ENCODE assay signal across 19 cellular contexts in the genomic region with DNA sequence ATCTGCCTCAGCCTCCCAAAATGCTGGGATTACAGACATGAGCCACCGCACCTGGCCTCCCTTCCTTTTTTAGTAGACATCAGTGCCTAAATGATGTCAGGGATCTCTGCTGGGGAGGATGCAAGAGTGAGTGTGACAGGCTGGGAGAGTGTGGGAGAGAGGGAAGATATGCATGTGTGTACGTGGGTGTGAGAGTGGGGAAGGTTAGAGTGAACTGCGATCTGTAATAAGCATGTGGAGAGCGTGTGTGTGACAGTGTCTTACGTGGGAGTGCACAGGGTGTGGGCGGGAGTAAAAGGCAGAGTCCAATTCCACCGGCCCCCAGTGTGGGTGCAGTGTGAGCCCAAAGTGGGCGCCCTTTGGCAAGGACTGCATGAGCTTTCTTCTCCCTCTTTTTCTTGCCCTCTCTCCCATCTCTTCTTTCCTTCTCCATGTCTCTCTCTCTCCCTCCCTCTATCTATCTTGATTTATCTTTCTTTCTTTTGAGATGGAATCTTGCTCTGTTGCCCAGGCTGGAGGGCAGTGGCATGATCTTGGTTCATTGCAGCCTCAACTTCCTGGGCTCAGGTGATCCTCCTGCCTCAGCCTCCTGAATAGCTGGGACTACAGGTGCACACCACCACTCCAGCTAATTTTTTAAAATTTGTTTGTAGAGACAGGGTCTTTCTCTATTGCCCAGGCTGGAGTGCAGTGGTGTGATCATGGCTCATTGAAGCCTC. TPM values are rescaled to one million over a fixed set of nuclear protein-coding genes. Genes with fewer than 3 reads are reported as not detected.
DNase-seq lines count a peak whose midpoint lies in the region; ATAC-seq, FAIRE-seq and TF ChIP-seq lines count a peak whose summit lies in the region.
"Had no signal": no experiment of that assay in that cellular context is flagged by ENCODE, and none has a peak within 500 bp of the region (broad histone marks: within the 10 kb centered on the region; RNA-seq: fewer than 3 reads in every experiment).

No MANE protein-coding gene starts in this region.

- no peaks in the 10 kb centered on the region for H3K36me3 Mint-ChIP-seq in natural killer cell treated with Interleukin-12 subunit alpha and Interleukin-12 subunit beta and Interleukin-15 and Interleukin-18, amount 100 ng/mL, for 72 hours
- H3K36me3 Mint-ChIP-seq in natural killer cell = no peaks in the 10 kb centered on the region
- H3K36me3 Mint-ChIP-seq in neural progenitor cell = no peaks in the 10 kb centered on the region
- H3K36me3 Mint-ChIP-seq: CD4-positive, alpha-beta memory T cell had no signal

- H2BK15ac ChIP-seq in H1 (ENCODE audit: low read length) = no peak overlapping the region

- WGBS in H1 (ENCODE audit: extremely low coverage in 1 of 2, insufficient coverage in 1 of 2, insufficient read length in 1 of 2, insufficient replicate concordance in 2 of 2, low coverage in 1 of 2, low lambda C conversion rate in 2 of 2, missing lambda C conversion rate in 1 of 2), 2 experiments = 89% methylated on average over 8 of the region's 8 CpGs; no CpG with 5 or more reads in 1 of the 2 experiments
- WGBS in adrenal gland, 4 donors = 48 to 70% (median 66%) methylated on average over 8 of the region's 8 CpGs

- no peaks in the 10 kb centered on the region for H3K36me3 ChIP-seq in H1 (ENCODE audit: control insufficient read depth in 2 of 4, insufficient read depth in 4 of 4, low read length in 3 of 4)
- no peaks in the 10 kb centered on the region for H3K36me3 ChIP-seq in neural progenitor cell
- no peaks in the 10 kb centered on the region for H3K36me3 ChIP-seq in adrenal gland (replicated peaks in 1 of 2)
- H3K36me3 ChIP-seq: BE2C had no signal

- H4K91ac ChIP-seq in H1 (replicated peaks; ENCODE audit: insufficient read length, low read length) = no peak overlapping the region

- no peak overlapping the region for H2BK5ac ChIP-seq in H1 (ENCODE audit: low read depth, low read length)

- CTCF ChIA-PET in H1 (lab: Charles Lee; ENCODE audit: partially characterized antibody) = interaction anchor here (0.8 to 1.8 kb wide), 5 partner anchors 32 to 112 kb away, joined by 3 to 4 read pairs (median 3); no protein-coding TSS in a partner anchor

- H3K4me3 ChIP-seq in H1 (ENCODE audit: extremely low read depth in 1 of 4, insufficient read depth in 2 of 4, low read depth in 3 of 4, low read length in 4 of 4) (no peak overlapping the region), neural progenitor cell (no peak overlapping the region), adrenal gland (no peak overlapping the region)
- H3K4me3 ChIP-seq: GM12878 had no signal

- no peak overlapping the region for H2BK12ac ChIP-seq in H1 (ENCODE audit: low read depth, low read length)

- no peak overlapping the region for H3K23ac ChIP-seq in H1 (ENCODE audit: insufficient read length)

- peaks cover 0 to 8% of the 10 kb centered on the region in 2 donors for H3K4me1 Mint-ChIP-seq in natural killer cell treated with Interleukin-12 subunit alpha and Interleukin-12 subunit beta and Interleukin-15 and Interleukin-18, amount 100 ng/mL, for 72 hours (ENCODE audit: low read depth in 2 of 2)
- peaks cover 0 to 9% of the 10 kb centered on the region in 2 donors for H3K4me1 Mint-ChIP-seq in natural killer cell
- peaks cover 45% of the 10 kb centered on the region for H3K4me1 Mint-ChIP-seq in neural progenitor cell

- H2BK20ac ChIP-seq in H1 (ENCODE audit: low read length) = no peak overlapping the region

- peaks cover 8% of the 10 kb centered on the region; the same call in 1 of the 2 replicates for H3K23me2 ChIP-seq in H1 (ENCODE audit: low read depth, low read length)

- H3K4me1 ChIP-seq in H1 (replicated peaks in 1 of 4; ENCODE audit: control insufficient read depth in 3 of 4, insufficient read depth in 4 of 4, low read length in 3 of 4) = peaks cover 0 to 12% (median 7%) of the 10 kb centered on the region in 4 experiments; a peak in 5 of 7 replicates
- H3K4me1 ChIP-seq in neural progenitor cell = peaks cover 12% of the 10 kb centered on the region
- H3K4me1 ChIP-seq in adrenal gland (replicated peaks in 1 of 2) = peaks cover 0 to 7% of the 10 kb centered on the region in 2 donors
- H3K4me1 ChIP-seq: BE2C had no signal

- intact Hi-C loops in natural killer cell (cut with micrococcal nuclease) = no loop called here
- intact Hi-C loops in adrenal gland (cut with DNase I) = no loop called here

- H3K9me3 ChIP-seq in H1 (ENCODE audit: insufficient read depth in 2 of 2, low read depth in 1 of 2, low read length in 1 of 2) (no peaks in the 10 kb centered on the region), neural progenitor cell (ENCODE audit: low read depth) (no peaks in the 10 kb centered on the region), adrenal gland (replicated peaks in 1 of 3) (no peaks in the 10 kb centered on the region)
- H3K9me3 ChIP-seq: BE2C had no signal

- H2BK120ac ChIP-seq in H1 (replicated peaks; ENCODE audit: low read depth, low read length) = no peak overlapping the region

- H3K27ac ChIP-seq in H1 (ENCODE audit: low read depth, low read length) = no peak overlapping the region
- H3K27ac ChIP-seq in neural progenitor cell = no peak overlapping the region
- H3K27ac ChIP-seq in adrenal gland = no peak overlapping the region
- H3K27ac ChIP-seq: C4-2B, HL-60 had no signal

- H3F3A ChIP-seq in neural progenitor cell (ENCODE audit: low read depth) = peaks cover 29% of the 10 kb centered on the region

- no peak for ATAC-seq in natural killer cell treated with Interleukin-12 subunit alpha and Interleukin-12 subunit beta and Interleukin-15 and Interleukin-18, amount 100 ng/mL, for 72 hours
- ATAC-seq in natural killer cell (no peak), SK-N-SH treated with all-trans-retinoic acid at 6 μM for 48 hours (no peak)
- ATAC-seq: GM12878, HCT116 had no signal

- no peak for FAIRE-seq in H1 (lab: Jason Lieb, UNC)
- FAIRE-seq in RCC 7860 (lab: Jason Lieb, UNC) = no peak
- FAIRE-seq: GM12878, GM18507, H54 had no signal

- no peak overlapping the region for H3K27ac Mint-ChIP-seq in natural killer cell treated with Interleukin-12 subunit alpha and Interleukin-12 subunit beta and Interleukin-15 and Interleukin-18, amount 100 ng/mL, for 72 hours
- H3K27ac Mint-ChIP-seq in natural killer cell = no peak overlapping the region
- peak overlapping the region; percentile 39 for H3K27ac Mint-ChIP-seq in neural progenitor cell
- H3K27ac Mint-ChIP-seq: CD4-positive, alpha-beta memory T cell had no signal

- H4K8ac ChIP-seq in H1 (ENCODE audit: extremely low read depth, insufficient read depth, low read length) = no peak overlapping the region

- H2AK5ac ChIP-seq in H1 (ENCODE audit: low read depth, low read length) = peak overlapping the region; percentile 75; the same call in 1 of the 2 replicates

- TF ChIP-seq RAD21 in H1 (IDR thresholded peaks at IDR 0.05 in 1 of 2, conservative IDR thresholded peaks at IDR 0.05 in 1 of 2; ENCODE audit: low read depth in 2 of 2, low read length in 2 of 2) = no peak

- H3K27me3 Mint-ChIP-seq in natural killer cell treated with Interleukin-12 subunit alpha and Interleukin-12 subunit beta and Interleukin-15 and Interleukin-18, amount 100 ng/mL, for 72 hours = peaks cover 43 to 53% of the 10 kb centered on the region in 2 donors
- H3K27me3 Mint-ChIP-seq in natural killer cell (ENCODE audit: low read depth in 2 of 2) (peaks cover 32 to 62% of the 10 kb centered on the region in 2 donors), neural progenitor cell (ENCODE audit: insufficient read depth, low read depth) (peaks cover 23% of the 10 kb centered on the region)

- H3K4ac ChIP-seq in H1 (replicated peaks; ENCODE audit: insufficient read length, low read depth, low read length) = no peak overlapping the region

- TF ChIP-seq EP300 in H1 (IDR thresholded peaks at IDR 0.05; ENCODE audit: borderline replicate concordance in 1 of 2, low read depth in 2 of 2, low read length in 2 of 2) = no peak

- no peak overlapping the region for H3K56ac ChIP-seq in H1 (replicated peaks; ENCODE audit: insufficient read length, low read depth, low read length)

- H3K4me3 Mint-ChIP-seq in natural killer cell treated with Interleukin-12 subunit alpha and Interleukin-12 subunit beta and Interleukin-15 and Interleukin-18, amount 100 ng/mL, for 72 hours = no peak overlapping the region
- H3K4me3 Mint-ChIP-seq in natural killer cell = no peak overlapping the region
- H3K4me3 Mint-ChIP-seq in neural progenitor cell = peak overlapping the region; percentile 48

- H4K5ac ChIP-seq in H1 (ENCODE audit: insufficient read length, low read depth, low read length) = no peak overlapping the region

- H3K27me3 ChIP-seq in H1 (replicated peaks in 1 of 4; ENCODE audit: control insufficient read depth in 3 of 4, extremely low read depth in 1 of 4, insufficient read depth in 3 of 4, low read length in 3 of 4) = peaks cover 3 to 36% (median 29%) of the 10 kb centered on the region in 4 experiments
- peaks cover 94% of the 10 kb centered on the region for H3K27me3 ChIP-seq in neural progenitor cell
- H3K27me3 ChIP-seq in adrenal gland = peaks cover 58% of the 10 kb centered on the region
- H3K27me3 ChIP-seq: BE2C had no signal

- no peak overlapping the region for H3K18ac ChIP-seq in H1 (ENCODE audit: extremely low read depth, low read length)

- H3K14ac ChIP-seq in H1 (ENCODE audit: insufficient read length) = no peak overlapping the region

- no peaks in the 10 kb centered on the region for H3K9me3 Mint-ChIP-seq in natural killer cell treated with Interleukin-12 subunit alpha and Interleukin-12 subunit beta and Interleukin-15 and Interleukin-18, amount 100 ng/mL, for 72 hours
- H3K9me3 Mint-ChIP-seq in natural killer cell (no peaks in the 10 kb centered on the region), neural progenitor cell (no peaks in the 10 kb centered on the region)
- H3K9me3 Mint-ChIP-seq: CD4-positive, alpha-beta memory T cell had no signal

- H3K9ac ChIP-seq in H1 (replicated peaks in 1 of 4; ENCODE audit: extremely low read depth in 1 of 4, low read depth in 3 of 4, low read length in 3 of 4) (no peak overlapping the region), neural progenitor cell (no peak overlapping the region)

- POLR2A ChIA-PET in H1 (lab: Charles Lee; ENCODE audit: partially characterized antibody) = interaction anchor here (1.0 kb wide), 1 partner anchor 8 kb away, joined by 4 read pairs; no protein-coding TSS in a partner anchor

- TF ChIP-seq CTCF in natural killer cell (IDR thresholded peaks at IDR 0.05) = no peak
- no peak for TF ChIP-seq CTCF in H1 (IDR thresholded peaks at IDR 0.05; ENCODE audit: control extremely low read depth in 1 of 3, insufficient read depth in 1 of 3, low read depth in 1 of 3, low read length in 3 of 3)
- TF ChIP-seq CTCF in neural progenitor cell (IDR thresholded peaks at IDR 0.05) = no peak
- no peak for TF ChIP-seq CTCF in adrenal gland (IDR thresholded peaks at IDR 0.05)

- H3K79me2 ChIP-seq in H1 (ENCODE audit: control insufficient read depth in 1 of 2, insufficient read depth in 2 of 2, low read length in 2 of 2) = no peaks in the 10 kb centered on the region
- no peaks in the 10 kb centered on the region for H3K79me2 ChIP-seq in neural progenitor cell (ENCODE audit: low read depth)

- DNase-seq in natural killer cell treated with Interleukin-12 subunit alpha and Interleukin-12 subunit beta and Interleukin-15 and Interleukin-18, amount 100 ng/mL, for 72 hours (ENCODE audit: low spot score) = peak; percentile 10
- DNase-seq in natural killer cell = no peak
- DNase-seq in H1 (ENCODE audit: low read depth in 1 of 2, low spot score in 2 of 2) = no peak
- no peak for DNase-seq in neural progenitor cell (ENCODE audit: low spot score)
- no peak for DNase-seq in adrenal gland
- DNase-seq in central memory CD4-positive, alpha-beta T cell = no peak
- DNase-seq in RCC 7860 (ENCODE audit: low spot score) = no peak
- DNase-seq: BE2C; CD4-positive, alpha-beta memory T cell; DMS79 had no signal

- H4K20me1 ChIP-seq in H1 (replicated peaks in 1 of 2; ENCODE audit: control insufficient read depth in 1 of 2, insufficient read depth in 2 of 2, low read length in 2 of 2) (peaks cover 0 to 1% of the 10 kb centered on the region in 2 experiments), neural progenitor cell (ENCODE audit: low read depth) (peaks cover 3% of the 10 kb centered on the region)

- H2AFZ ChIP-seq in H1 (ENCODE audit: low read length) (no peak overlapping the region), neural progenitor cell (replicated peaks) (no peak overlapping the region)

- H3K4me2 ChIP-seq in H1 (ENCODE audit: insufficient read depth in 1 of 2, low read depth in 2 of 2, low read length in 2 of 2) (no peak overlapping the region), neural progenitor cell (no peak overlapping the region)

- no peaks in the 10 kb centered on the region for H3K79me1 ChIP-seq in H1 (ENCODE audit: low read depth, low read length)

- TF ChIP-seq POLR2A in H1 (IDR thresholded peaks at IDR 0.05; ENCODE audit: control extremely low read depth in 1 of 2, low read depth in 2 of 2, low read length in 2 of 2) (no peak), adrenal gland (IDR thresholded peaks at IDR 0.05) (no peak)

RNA-seq across cellular contexts. Expression of a gene that starts 0.9 kb away (rescaled TPM):
- total RNA-seq in natural killer cell treated with Interleukin-12 subunit alpha and Interleukin-12 subunit beta and Interleukin-15 and Interleukin-18, amount 100 ng/mL, for 72 hours = not detected
- total RNA-seq in natural killer cell = under 1 TPM in 1 of 3 donors, not detected in 2; 0.93 TPM
- 0.40 and 1.4 TPM in 2 replicates for total RNA-seq in H1 (2021; fragmentation: NEBNext Ultra II Directional; extraction: Animal tissue kit (Norgen Biotek cat#: 25700))
- polyA plus RNA-seq in H1 (2011; rRNA removed) = 1.3 and 1.9 TPM in 2 replicates
- 2.6 TPM for polyA plus RNA-seq in H1 (2011; cell fraction: cytosol; rRNA removed)
- polyA plus RNA-seq in H1 (2011; cell fraction: nucleus; rRNA removed) = 8.1 TPM
- polyA plus RNA-seq in H1 (2012, experiment 1 of 2) = 0.87 to 1.9 TPM (median 1.4 TPM) in 4 replicates
- polyA plus RNA-seq in H1 (2012, experiment 2 of 2) = 0.34 TPM
- 0.69 TPM for polyA plus RNA-seq in H1 (2013, experiment 1 of 2)
- polyA plus RNA-seq in H1 (2013, experiment 2 of 2) = 0.68 TPM
- 0.63 and 0.73 TPM in 2 replicates for polyA minus RNA-seq in H1 (2011; rRNA and poly(A)+ RNA removed)
- polyA minus RNA-seq in H1 (2011; cell fraction: cytosol; rRNA and poly(A)+ RNA removed) = 0.73 TPM
- polyA minus RNA-seq in H1 (2011; cell fraction: nucleus; rRNA and poly(A)+ RNA removed) = 1.7 TPM
- total RNA-seq in neural progenitor cell (ENCODE audit: low replicate concordance) = 0.40 and 0.62 TPM in 2 replicates
- under 1 TPM in 1 of 8 donors, not detected in 7; 0.31 TPM for total RNA-seq in adrenal gland
- not detected for polyA plus RNA-seq in adrenal gland
- total RNA-seq: A172; CD4-positive, alpha-beta memory T cell; G401; GM12878 had no signal
- polyA plus RNA-seq: CD4-positive, alpha-beta memory T cell; GM12878 had no signal

RNA-seq across cellular contexts. Expression of a gene that starts 3.5 kb away (rescaled TPM):
- 1 to 10 TPM; 1.3 to 2.2 TPM for total RNA-seq in natural killer cell treated with Interleukin-12 subunit alpha and Interleukin-12 subunit beta and Interleukin-15 and Interleukin-18, amount 100 ng/mL, for 72 hours
- total RNA-seq in natural killer cell = under 1 TPM in 1 of 3 donors, not detected in 2; 0.27 TPM
- total RNA-seq in H1 (2021; fragmentation: NEBNext Ultra II Directional; extraction: Animal tissue kit (Norgen Biotek cat#: 25700)) = 4.6 TPM in 2 replicates
- polyA plus RNA-seq in H1 (2011; rRNA removed) = 2.4 and 3.3 TPM in 2 replicates
- 2.6 TPM for polyA plus RNA-seq in H1 (2011; cell fraction: cytosol; rRNA removed)
- polyA plus RNA-seq in H1 (2011; cell fraction: nucleus; rRNA removed) = 7.0 TPM
- 3.4 to 4.7 TPM (median 4.0 TPM) in 4 replicates for polyA plus RNA-seq in H1 (2012, experiment 1 of 2)
- polyA plus RNA-seq in H1 (2012, experiment 2 of 2) = 2.8 TPM
- polyA plus RNA-seq in H1 (2013, experiment 1 of 2) = 4.8 TPM
- 4.4 TPM for polyA plus RNA-seq in H1 (2013, experiment 2 of 2)
- polyA minus RNA-seq in H1 (2011; rRNA and poly(A)+ RNA removed) = 1.2 and 2.4 TPM in 2 replicates
- polyA minus RNA-seq in H1 (2011; cell fraction: cytosol; rRNA and poly(A)+ RNA removed) = 2.2 TPM
- 1.7 TPM for polyA minus RNA-seq in H1 (2011; cell fraction: nucleus; rRNA and poly(A)+ RNA removed)
- 2.4 and 5.5 TPM in 2 replicates for total RNA-seq in neural progenitor cell (ENCODE audit: low replicate concordance)
- under 1 TPM in 3 of 8 donors, not detected in 5; 0.08 to 0.32 (median 0.14) TPM for total RNA-seq in adrenal gland
- polyA plus RNA-seq in adrenal gland = under 1 TPM; 0.03 to 0.24 (median 0.15) TPM
- total RNA-seq: CD4-positive, alpha-beta memory T cell; GM12878 had no signal

RNA-seq across cellular contexts. Expression of a gene that starts 15.2 kb away (rescaled TPM):
- total RNA-seq in natural killer cell treated with Interleukin-12 subunit alpha and Interleukin-12 subunit beta and Interleukin-15 and Interleukin-18, amount 100 ng/mL, for 72 hours = 1 to 10 TPM; 1.9 TPM
- total RNA-seq in natural killer cell (not detected), neural progenitor cell (ENCODE audit: low replicate concordance) (89.5 and 191 TPM in 2 replicates), adrenal gland (10 to 100 TPM in 3 of 8 donors, 1 to 10 TPM in 5; 1.0 to 68.7 (median 7.4) TPM)
- 22.0 and 22.2 TPM in 2 replicates for total RNA-seq in H1 (2021; fragmentation: NEBNext Ultra II Directional; extraction: Animal tissue kit (Norgen Biotek cat#: 25700))
- polyA plus RNA-seq in H1 (2011; rRNA removed) (19.9 and 32.4 TPM in 2 replicates), adrenal gland (100 to 1,000 TPM in 1 of 3 donors, 10 to 100 TPM in 2; 77.4 to 278 (median 89.7) TPM)
- 18.3 TPM for polyA plus RNA-seq in H1 (2011; cell fraction: cytosol; rRNA removed)
- 37.2 TPM for polyA plus RNA-seq in H1 (2011; cell fraction: nucleus; rRNA removed)
- polyA plus RNA-seq in H1 (2012, experiment 1 of 2) = 18.3 to 26.1 TPM (median 22.6 TPM) in 4 replicates
- 52.7 TPM for polyA plus RNA-seq in H1 (2012, experiment 2 of 2)
- polyA plus RNA-seq in H1 (2013, experiment 1 of 2) = 43.9 TPM
- polyA plus RNA-seq in H1 (2013, experiment 2 of 2) = 44.0 TPM
- 8.1 and 9.1 TPM in 2 replicates for polyA minus RNA-seq in H1 (2011; rRNA and poly(A)+ RNA removed)
- polyA minus RNA-seq in H1 (2011; cell fraction: cytosol; rRNA and poly(A)+ RNA removed) = 8.1 TPM
- polyA minus RNA-seq in H1 (2011; cell fraction: nucleus; rRNA and poly(A)+ RNA removed) = 9.3 TPM
- total RNA-seq: CD4-positive, alpha-beta memory T cell had no signal

RNA-seq across cellular contexts. Expression of a gene that starts 40.6 kb away (rescaled TPM):
- not detected for total RNA-seq in natural killer cell treated with Interleukin-12 subunit alpha and Interleukin-12 subunit beta and Interleukin-15 and Interleukin-18, amount 100 ng/mL, for 72 hours
- total RNA-seq in natural killer cell = not detected
- total RNA-seq in H1 (2021; fragmentation: NEBNext Ultra II Directional; extraction: Animal tissue kit (Norgen Biotek cat#: 25700)) = not detected in 2 replicates
- polyA plus RNA-seq in H1 (2011; rRNA removed) = not detected in 2 replicates
- 0.37 TPM for polyA plus RNA-seq in H1 (2011; cell fraction: cytosol; rRNA removed)
- 0.10 TPM for polyA plus RNA-seq in H1 (2011; cell fraction: nucleus; rRNA removed)
- polyA plus RNA-seq in H1 (2012, experiment 1 of 2) = not detected in 4 replicates
- not detected for polyA plus RNA-seq in H1 (2012, experiment 2 of 2)
- polyA plus RNA-seq in H1 (2013, experiment 1 of 2) = not detected
- polyA plus RNA-seq in H1 (2013, experiment 2 of 2) = not detected
- polyA minus RNA-seq in H1 (2011; rRNA and poly(A)+ RNA removed) = not detected in 2 replicates
- polyA minus RNA-seq in H1 (2011; cell fraction: cytosol; rRNA and poly(A)+ RNA removed) = not detected
- polyA minus RNA-seq in H1 (2011; cell fraction: nucleus; rRNA and poly(A)+ RNA removed) = not detected
- total RNA-seq in neural progenitor cell (ENCODE audit: low replicate concordance) = not detected in 2 replicates
- total RNA-seq in adrenal gland = under 1 TPM in 1 of 8 donors, not detected in 7; 0.46 TPM
- under 1 TPM in 1 of 3 donors, not detected in 2; 0.07 TPM for polyA plus RNA-seq in adrenal gland
- total RNA-seq: A172; CD4-positive, alpha-beta memory T cell; G401; GM12878 had no signal
- polyA plus RNA-seq: CD4-positive, alpha-beta memory T cell had no signal

RNA-seq across cellular contexts. Expression of a gene that starts 47.1 kb away (rescaled TPM):
- total RNA-seq in natural killer cell treated with Interleukin-12 subunit alpha and Interleukin-12 subunit beta and Interleukin-15 and Interleukin-18, amount 100 ng/mL, for 72 hours = 10 to 100 TPM; 54.4 to 68.7 TPM
- total RNA-seq in natural killer cell (100 to 1,000 TPM in 2 of 3 donors, 10 to 100 TPM in 1; 90.1 to 220 (median 101) TPM), neural progenitor cell (ENCODE audit: low replicate concordance) (1.3 and 4.7 TPM in 2 replicates), adrenal gland (10 to 100 TPM in 2 of 8 donors, 1 to 10 TPM in 6; 1.7 to 10.8 (median 6.9) TPM)
- 12.0 and 13.2 TPM in 2 replicates for total RNA-seq in H1 (2021; fragmentation: NEBNext Ultra II Directional; extraction: Animal tissue kit (Norgen Biotek cat#: 25700))
- polyA plus RNA-seq in H1 (2011; rRNA removed) (10.0 and 22.1 TPM in 2 replicates), adrenal gland (10 to 100 TPM in 2 of 3 donors, 1 to 10 TPM in 1; 1.5 to 18.9 (median 14.7) TPM)
- polyA plus RNA-seq in H1 (2011; cell fraction: cytosol; rRNA removed) = 8.7 TPM
- polyA plus RNA-seq in H1 (2011; cell fraction: nucleus; rRNA removed) = 39.2 TPM
- 4.9 to 9.4 TPM (median 8.5 TPM) in 4 replicates for polyA plus RNA-seq in H1 (2012, experiment 1 of 2)
- polyA plus RNA-seq in H1 (2012, experiment 2 of 2) = 5.1 TPM
- polyA plus RNA-seq in H1 (2013, experiment 1 of 2) = 9.8 TPM
- 11.0 TPM for polyA plus RNA-seq in H1 (2013, experiment 2 of 2)
- polyA minus RNA-seq in H1 (2011; rRNA and poly(A)+ RNA removed) = 7.3 and 8.1 TPM in 2 replicates
- 5.7 TPM for polyA minus RNA-seq in H1 (2011; cell fraction: cytosol; rRNA and poly(A)+ RNA removed)
- 27.4 TPM for polyA minus RNA-seq in H1 (2011; cell fraction: nucleus; rRNA and poly(A)+ RNA removed)
